Comparison of ENCODE assay signal across 1 cellular context in genomic region chr1:202807367-202807925, GRCh38.
TF ChIP-seq lines count a peak whose summit lies in the region.

No MANE protein-coding gene starts in this region.

TF ChIP-seq in K562, 482 proteins besides CTCF, POLR2A, EP300 and RAD21 (continued from another document):
- 0 out of 2 replicates have a peak, but pooled peaks have one; percentile 4 for TF ChIP-seq PML (IDR thresholded peaks at IDR 0.05; ENCODE audit: low read length)
- peak; percentile 88 for TF ChIP-seq TAF1 (IDR thresholded peaks at IDR 0.05; ENCODE audit: control insufficient read depth, extremely low read depth, insufficient read depth, low read length, severe bottlenecking)
- no peak for TF ChIP-seq MIER1 (IDR thresholded peaks at IDR 0.05; ENCODE audit: low read depth)
- no peak for TF ChIP-seq CUX1 (CRISPR knock-in tag; IDR thresholded peaks at IDR 0.05)
- TF ChIP-seq TBP (optimal IDR thresholded peaks at IDR 0.05; ENCODE audit: low read depth, low read length): peak; percentile 64
- TF ChIP-seq GABPA (tag; conservative IDR thresholded peaks at IDR 0.05; ENCODE audit: low read depth): peak; percentile 62; the same call in 1 of the 2 replicates
- peak; percentile 95 for TF ChIP-seq EGR1 (conservative IDR thresholded peaks at IDR 0.05)
- TF ChIP-seq POLR2G (IDR thresholded peaks at IDR 0.05; ENCODE audit: low read depth, low read length): peak; percentile 52
- no peak for TF ChIP-seq ZNF3 (CRISPR knock-in tag; IDR thresholded peaks at IDR 0.05)
- TF ChIP-seq GABPB1 (CRISPR knock-in tag; IDR thresholded peaks at IDR 0.05): no peak; the same call in 1 of the 2 replicates
- peak; percentile 6 for TF ChIP-seq POLR2B (IDR thresholded peaks at IDR 0.05; ENCODE audit: low read depth, partially characterized antibody)
- TF ChIP-seq ARID1B (IDR thresholded peaks at IDR 0.05): peak; percentile 14; the same call in 1 of the 2 replicates
- no peak for TF ChIP-seq ZNF444 (CRISPR knock-in tag; IDR thresholded peaks at IDR 0.05)
- TF ChIP-seq NCOA1 (IDR thresholded peaks at IDR 0.05; ENCODE audit: low read depth): no peak
- peak; percentile 42 for TF ChIP-seq CHD2 (IDR thresholded peaks at IDR 0.05; ENCODE audit: low read depth, low read length)
- TF ChIP-seq TAF7 (tag; IDR thresholded peaks at IDR 0.05): 0 out of 2 replicates have a peak, but pooled peaks have one; percentile 19
- 0 out of 2 replicates have a peak, but pooled peaks have one; percentile 45 for TF ChIP-seq ETS1 (conservative IDR thresholded peaks at IDR 0.05; ENCODE audit: control insufficient read depth, low read depth, low read length)
- peak; percentile 80 for TF ChIP-seq BRD4 (IDR thresholded peaks at IDR 0.05)
- TF ChIP-seq ZBTB7A (IDR thresholded peaks at IDR 0.05; ENCODE audit: borderline replicate concordance, control insufficient read depth, low read depth, low read length): peak; percentile 55; the same call in 1 of the 2 replicates
- TF ChIP-seq GTF3C2 (IDR thresholded peaks at IDR 0.05; ENCODE audit: borderline replicate concordance, extremely low read depth, insufficient read length): no peak
- 0 out of 2 replicates have a peak, but pooled peaks have one; percentile 20 for TF ChIP-seq SUPT5H (IDR thresholded peaks at IDR 0.05)
- 0 out of 4 replicates have a peak, but pooled peaks of 1 of the 2 experiments have one; percentile 13 for TF ChIP-seq ZMIZ1 (IDR thresholded peaks at IDR 0.05; ENCODE audit: low read depth in 2 of 2, low read length in 2 of 2)
- peak; percentile 10; the same call in 1 of the 2 replicates for TF ChIP-seq ZBTB33 (CRISPR knock-in tag; IDR thresholded peaks at IDR 0.05)
- TF ChIP-seq VEZF1 (CRISPR knock-in tag; IDR thresholded peaks at IDR 0.05): peak; percentile 76
- TF ChIP-seq TBL1XR1 (IDR thresholded peaks at IDR 0.05; ENCODE audit: low read length in 2 of 2): 0 out of 4 replicates have a peak, but pooled peaks of 1 of the 2 experiments have one; percentile 21
- 0 out of 2 replicates have a peak, but pooled peaks have one; percentile 31 for TF ChIP-seq ZNF75A (CRISPR knock-in tag; IDR thresholded peaks at IDR 0.05)
- TF ChIP-seq CGGBP1 (CRISPR knock-in tag; IDR thresholded peaks at IDR 0.05): no peak
- TF ChIP-seq PHF8 (IDR thresholded peaks at IDR 0.05; ENCODE audit: borderline replicate concordance, low read length): peak; percentile 37; the same call in 1 of the 2 replicates
- TF ChIP-seq CHD4 (IDR thresholded peaks at IDR 0.05; ENCODE audit: insufficient read depth, insufficient replicate concordance, low read depth, low read length, poor library complexity, severe bottlenecking): peak; percentile 7
- no peak for TF ChIP-seq ZNF175 (CRISPR knock-in tag; IDR thresholded peaks at IDR 0.05; ENCODE audit: low read depth)
- TF ChIP-seq PURB (CRISPR knock-in tag; IDR thresholded peaks at IDR 0.05; ENCODE audit: low read depth): no peak
- no peak for TF ChIP-seq ZNF740 (CRISPR knock-in tag; IDR thresholded peaks at IDR 0.05)
- TF ChIP-seq ZNF740 (tag; IDR thresholded peaks at IDR 0.05): no peak
- TF ChIP-seq TEAD1 (CRISPR knock-in tag; IDR thresholded peaks at IDR 0.05): 0 out of 4 replicates have a peak, but pooled peaks of 1 of the 2 experiments have one; percentile 7
